ENCODE assay signal across 1 cellular context in genomic region chr1:178973671-178974091, GRCh38.
TF ChIP-seq lines count a peak whose summit lies in the region.

No MANE protein-coding gene starts in this region.

TF ChIP-seq in GM12878, 131 proteins besides CTCF, POLR2A, EP300 and RAD21 (continued from another document):
- TF ChIP-seq ZNF592 (IDR thresholded peaks at IDR 0.05) = no peak
- TF ChIP-seq SRF (IDR thresholded peaks at IDR 0.05; ENCODE audit: low read depth in 2 of 2, low read length in 2 of 2) = 0 out of 4 replicates have a peak, but pooled peaks of 1 of the 2 experiments have one; percentile 10
- no peak for TF ChIP-seq IKZF2 (IDR thresholded peaks at IDR 0.05)
- no peak for TF ChIP-seq JUNB (IDR thresholded peaks at IDR 0.05)
- no peak for TF ChIP-seq REST (IDR thresholded peaks at IDR 0.05; ENCODE audit: low read depth, low read length)
- TF ChIP-seq HDAC2 (IDR thresholded peaks at IDR 0.05) = no peak
- TF ChIP-seq BMI1 (IDR thresholded peaks at IDR 0.05; ENCODE audit: borderline replicate concordance) = no peak
- TF ChIP-seq GABPA (IDR thresholded peaks at IDR 0.05; ENCODE audit: low read depth) = 0 out of 2 replicates have a peak, but pooled peaks have one; percentile 0
- no peak for TF ChIP-seq CUX1 (IDR thresholded peaks at IDR 0.05; ENCODE audit: insufficient replicate concordance, low read depth, low read length)
- TF ChIP-seq LARP7 (IDR thresholded peaks at IDR 0.05) = no peak
- TF ChIP-seq IRF5 (IDR thresholded peaks at IDR 0.05; ENCODE audit: borderline replicate concordance) = no peak
- TF ChIP-seq CEBPB (IDR thresholded peaks at IDR 0.05; ENCODE audit: borderline replicate concordance in 1 of 2, low read depth in 2 of 2, low read length in 2 of 2) = no peak
- no peak for TF ChIP-seq KAT2A (conservative IDR thresholded peaks at IDR 0.05; ENCODE audit: control insufficient read depth, low read depth, low read length)
- TF ChIP-seq RFX5 (IDR thresholded peaks at IDR 0.05; ENCODE audit: low read depth, low read length) = no peak
- no peak for TF ChIP-seq GATAD2B (conservative IDR thresholded peaks at IDR 0.05; ENCODE audit: low read depth)
- TF ChIP-seq SREBF2 (IDR thresholded peaks at IDR 0.05; ENCODE audit: low read length) = no peak
- TF ChIP-seq ZNF217 (IDR thresholded peaks at IDR 0.05) = no peak
- TF ChIP-seq RUNX3 (IDR thresholded peaks at IDR 0.05; ENCODE audit: low read length) = peak; percentile 44; the same call in 1 of the 2 replicates
- TF ChIP-seq PML (IDR thresholded peaks at IDR 0.05; ENCODE audit: low read length) = no peak
